ENCODE assay signal across 1 cellular context in the genomic region with DNA sequence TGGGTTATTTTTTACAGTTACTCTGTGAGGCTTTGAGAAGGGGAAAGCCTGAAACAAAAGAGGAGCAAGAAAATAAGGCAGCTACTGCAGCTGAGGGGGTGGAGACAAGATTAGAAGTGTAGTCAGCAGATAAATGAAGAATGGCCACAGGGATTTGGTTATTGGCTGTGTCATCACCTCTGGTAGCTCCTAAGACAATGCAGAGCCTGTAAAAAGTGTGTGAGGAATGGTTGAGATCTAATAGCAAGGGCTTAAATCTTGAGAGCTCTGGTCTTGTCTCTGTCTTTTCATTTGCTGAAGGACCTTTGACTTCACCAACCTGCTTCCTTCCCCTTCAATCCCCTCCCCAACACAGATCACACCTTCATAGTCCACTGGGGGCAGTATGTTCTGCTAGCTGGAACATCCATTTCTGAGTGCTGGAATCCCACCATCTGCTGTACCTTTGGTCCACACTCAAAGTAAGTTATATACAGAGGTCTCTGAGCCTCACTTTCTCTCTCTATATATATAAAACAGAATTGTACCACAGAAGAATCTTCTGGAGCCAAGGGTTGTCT.
TF ChIP-seq lines count a peak whose summit lies in the region.

No MANE protein-coding gene starts in this region.

TF ChIP-seq in GM23338, 12 proteins besides CTCF, POLR2A, EP300 and RAD21 (continued from another document):
- TF ChIP-seq, protein P1, sequence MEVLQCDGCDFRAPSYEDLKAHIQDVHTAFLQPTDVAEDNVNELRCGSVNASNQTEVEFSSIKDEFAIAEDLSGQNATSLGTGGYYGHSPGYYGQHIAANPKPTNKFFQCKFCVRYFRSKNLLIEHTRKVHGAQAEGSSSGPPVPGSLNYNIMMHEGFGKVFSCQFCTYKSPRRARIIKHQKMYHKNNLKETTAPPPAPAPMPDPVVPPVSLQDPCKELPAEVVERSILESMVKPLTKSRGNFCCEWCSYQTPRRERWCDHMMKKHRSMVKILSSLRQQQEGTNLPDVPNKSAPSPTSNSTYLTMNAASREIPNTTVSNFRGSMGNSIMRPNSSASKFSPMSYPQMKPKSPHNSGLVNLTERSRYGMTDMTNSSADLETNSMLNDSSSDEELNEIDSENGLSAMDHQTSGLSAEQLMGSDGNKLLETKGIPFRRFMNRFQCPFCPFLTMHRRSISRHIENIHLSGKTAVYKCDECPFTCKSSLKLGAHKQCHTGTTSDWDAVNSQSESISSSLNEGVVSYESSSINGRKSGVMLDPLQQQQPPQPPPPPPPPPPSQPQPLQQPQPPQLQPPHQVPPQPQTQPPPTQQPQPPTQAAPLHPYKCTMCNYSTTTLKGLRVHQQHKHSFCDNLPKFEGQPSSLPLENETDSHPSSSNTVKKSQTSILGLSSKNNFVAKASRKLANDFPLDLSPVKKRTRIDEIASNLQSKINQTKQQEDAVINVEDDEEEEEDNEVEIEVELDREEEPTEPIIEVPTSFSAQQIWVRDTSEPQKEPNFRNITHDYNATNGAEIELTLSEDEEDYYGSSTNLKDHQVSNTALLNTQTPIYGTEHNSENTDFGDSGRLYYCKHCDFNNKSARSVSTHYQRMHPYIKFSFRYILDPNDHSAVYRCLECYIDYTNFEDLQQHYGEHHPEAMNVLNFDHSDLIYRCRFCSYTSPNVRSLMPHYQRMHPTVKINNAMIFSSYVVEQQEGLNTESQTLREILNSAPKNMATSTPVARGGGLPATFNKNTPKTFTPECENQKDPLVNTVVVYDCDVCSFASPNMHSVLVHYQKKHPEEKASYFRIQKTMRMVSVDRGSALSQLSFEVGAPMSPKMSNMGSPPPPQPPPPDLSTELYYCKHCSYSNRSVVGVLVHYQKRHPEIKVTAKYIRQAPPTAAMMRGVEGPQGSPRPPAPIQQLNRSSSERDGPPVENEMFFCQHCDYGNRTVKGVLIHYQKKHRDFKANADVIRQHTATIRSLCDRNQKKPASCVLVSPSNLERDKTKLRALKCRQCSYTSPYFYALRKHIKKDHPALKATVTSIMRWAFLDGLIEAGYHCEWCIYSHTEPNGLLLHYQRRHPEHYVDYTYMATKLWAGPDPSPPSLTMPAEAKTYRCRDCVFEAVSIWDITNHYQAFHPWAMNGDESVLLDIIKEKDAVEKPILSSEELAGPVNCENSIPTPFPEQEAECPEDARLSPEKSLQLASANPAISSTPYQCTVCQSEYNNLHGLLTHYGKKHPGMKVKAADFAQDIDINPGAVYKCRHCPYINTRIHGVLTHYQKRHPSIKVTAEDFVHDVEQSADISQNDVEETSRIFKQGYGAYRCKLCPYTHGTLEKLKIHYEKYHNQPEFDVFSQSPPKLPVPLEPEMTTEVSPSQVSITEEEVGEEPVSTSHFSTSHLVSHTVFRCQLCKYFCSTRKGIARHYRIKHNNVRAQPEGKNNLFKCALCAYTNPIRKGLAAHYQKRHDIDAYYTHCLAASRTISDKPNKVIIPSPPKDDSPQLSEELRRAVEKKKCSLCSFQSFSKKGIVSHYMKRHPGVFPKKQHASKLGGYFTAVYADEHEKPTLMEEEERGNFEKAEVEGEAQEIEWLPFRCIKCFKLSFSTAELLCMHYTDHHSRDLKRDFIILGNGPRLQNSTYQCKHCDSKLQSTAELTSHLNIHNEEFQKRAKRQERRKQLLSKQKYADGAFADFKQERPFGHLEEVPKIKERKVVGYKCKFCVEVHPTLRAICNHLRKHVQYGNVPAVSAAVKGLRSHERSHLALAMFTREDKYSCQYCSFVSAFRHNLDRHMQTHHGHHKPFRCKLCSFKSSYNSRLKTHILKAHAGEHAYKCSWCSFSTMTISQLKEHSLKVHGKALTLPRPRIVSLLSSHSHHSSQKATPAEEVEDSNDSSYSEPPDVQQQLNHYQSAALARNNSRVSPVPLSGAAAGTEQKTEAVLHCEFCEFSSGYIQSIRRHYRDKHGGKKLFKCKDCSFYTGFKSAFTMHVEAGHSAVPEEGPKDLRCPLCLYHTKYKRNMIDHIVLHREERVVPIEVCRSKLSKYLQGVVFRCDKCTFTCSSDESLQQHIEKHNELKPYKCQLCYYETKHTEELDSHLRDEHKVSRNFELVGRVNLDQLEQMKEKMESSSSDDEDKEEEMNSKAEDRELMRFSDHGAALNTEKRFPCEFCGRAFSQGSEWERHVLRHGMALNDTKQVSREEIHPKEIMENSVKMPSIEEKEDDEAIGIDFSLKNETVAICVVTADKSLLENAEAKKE (CRISPR knock-in tag; IDR thresholded peaks at IDR 0.05): no peak
- TF ChIP-seq EZH2 (IDR thresholded peaks at IDR 0.05; ENCODE audit: low read depth, unreplicated experiment) (no peak), POLR2AphosphoS5 (IDR thresholded peaks at IDR 0.05; ENCODE audit: low read depth) (no peak)
- TF ChIP-seq, protein P2, sequence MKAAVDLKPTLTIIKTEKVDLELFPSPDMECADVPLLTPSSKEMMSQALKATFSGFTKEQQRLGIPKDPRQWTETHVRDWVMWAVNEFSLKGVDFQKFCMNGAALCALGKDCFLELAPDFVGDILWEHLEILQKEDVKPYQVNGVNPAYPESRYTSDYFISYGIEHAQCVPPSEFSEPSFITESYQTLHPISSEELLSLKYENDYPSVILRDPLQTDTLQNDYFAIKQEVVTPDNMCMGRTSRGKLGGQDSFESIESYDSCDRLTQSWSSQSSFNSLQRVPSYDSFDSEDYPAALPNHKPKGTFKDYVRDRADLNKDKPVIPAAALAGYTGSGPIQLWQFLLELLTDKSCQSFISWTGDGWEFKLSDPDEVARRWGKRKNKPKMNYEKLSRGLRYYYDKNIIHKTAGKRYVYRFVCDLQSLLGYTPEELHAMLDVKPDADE (IDR thresholded peaks at IDR 0.05): no peak
